ENCODE assay signal across 18 cellular contexts in the genomic region with DNA sequence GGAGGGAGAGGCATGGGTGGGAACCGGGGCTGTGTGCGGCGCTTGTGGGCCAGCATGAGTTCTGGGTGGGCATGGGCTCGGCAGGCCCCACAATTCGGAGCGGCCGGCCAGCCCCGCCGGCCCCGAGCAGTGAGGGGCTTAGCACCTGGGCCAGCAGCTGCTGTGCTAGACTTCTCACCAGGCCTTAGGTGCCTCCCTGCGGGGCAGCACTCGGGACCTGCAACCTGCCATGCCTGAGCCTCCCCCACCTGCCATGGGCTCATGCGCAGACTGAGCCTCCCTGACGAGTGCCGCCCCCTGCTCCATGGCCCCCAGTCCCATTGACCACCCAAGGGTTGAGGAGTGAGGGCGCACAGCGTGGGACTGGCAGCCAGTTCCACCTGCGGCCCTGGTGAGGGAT.
DNase-seq lines count a peak whose midpoint lies in the region; ATAC-seq and TF ChIP-seq lines count a peak whose summit lies in the region.
"Had no signal": no experiment of that assay in that cellular context is flagged by ENCODE, and none has a peak within 500 bp of the region (broad histone marks: within the 10 kb centered on the region; RNA-seq: fewer than 3 reads in every experiment).

No MANE protein-coding gene starts in this region.

- H3K4me3 ChIP-seq in right cardiac atrium (ENCODE audit: low read length) (no peak overlapping the region), GM06990 (replicated peaks; ENCODE audit: low read depth, low read length) (no peak overlapping the region), vagina (no peak overlapping the region)
- H3K4me3 ChIP-seq: BLaER1 had no signal

- H3K27me3 ChIP-seq in right cardiac atrium (ENCODE audit: control insufficient read depth, insufficient read depth) = no peaks in the 10 kb centered on the region
- H3K27me3 ChIP-seq in GM06990 (replicated peaks; ENCODE audit: control insufficient read depth, insufficient read depth, low read length) = no peaks in the 10 kb centered on the region
- no peaks in the 10 kb centered on the region for H3K27me3 ChIP-seq in vagina
- H3K27me3 ChIP-seq: BE2C, BLaER1 had no signal

- no peaks in the 10 kb centered on the region for H3K36me3 ChIP-seq in GM06990 (ENCODE audit: control insufficient read depth, insufficient read depth, low read length)
- no peaks in the 10 kb centered on the region for H3K36me3 ChIP-seq in vagina
- H3K36me3 ChIP-seq: BE2C, BLaER1 had no signal

- no peaks in the 10 kb centered on the region for H3K4me1 ChIP-seq in right cardiac atrium (ENCODE audit: control insufficient read depth, insufficient read depth, low read length)
- H3K4me1 ChIP-seq in vagina = no peaks in the 10 kb centered on the region
- H3K4me1 ChIP-seq: BE2C, BLaER1, Caco-2 had no signal

- H3K4me1 Mint-ChIP-seq in progenitor cell of endocrine pancreas (ENCODE audit: low read depth) = no peaks in the 10 kb centered on the region

- H3K27me3 Mint-ChIP-seq in progenitor cell of endocrine pancreas = no peaks in the 10 kb centered on the region
- H3K27me3 Mint-ChIP-seq: CD4-positive, alpha-beta T cell had no signal

- no peak for TF ChIP-seq POLR2A in vagina (IDR thresholded peaks at IDR 0.05)

- H3K27ac ChIP-seq in right cardiac atrium (ENCODE audit: low read length) (no peak overlapping the region), vagina (no peak overlapping the region)
- H3K27ac ChIP-seq: BLaER1 had no signal

- 94% methylated on average over 18 of the region's 18 CpGs for WGBS in right cardiac atrium

- no peak overlapping the region for H3K4me3 Mint-ChIP-seq in progenitor cell of endocrine pancreas (ENCODE audit: low read depth)
- H3K4me3 Mint-ChIP-seq: CD4-positive, alpha-beta T cell; CD8-positive, alpha-beta T cell had no signal

- intact Hi-C loops in right cardiac atrium (cut with DNase I) (no loop called here), Right ventricle myocardium inferior (cut with DNase I) (no loop called here), vagina (cut with DNase I) (no loop called here)

- H3K9me3 Mint-ChIP-seq in progenitor cell of endocrine pancreas (ENCODE audit: low read depth) = peaks cover 26% of the 10 kb centered on the region

- H3K9me3 ChIP-seq in right cardiac atrium (ENCODE audit: control insufficient read depth, low read length) (no peaks in the 10 kb centered on the region), vagina (no peaks in the 10 kb centered on the region)
- H3K9me3 ChIP-seq: BE2C, Caco-2 had no signal

- TF ChIP-seq CTCF in GM06990 (IDR thresholded peaks at IDR 0.05; ENCODE audit: insufficient read depth, low read length, poor library complexity, severe bottlenecking) (no peak), progenitor cell of endocrine pancreas (IDR thresholded peaks at IDR 0.05; ENCODE audit: unreplicated experiment) (no peak), vagina (IDR thresholded peaks at IDR 0.05) (no peak)

- ATAC-seq in right cardiac atrium (no peak), Right ventricle myocardium inferior (no peak)
- ATAC-seq: CD8-positive, alpha-beta T cell had no signal

- DNase-seq in right cardiac atrium = peak in 2 of 3 donors; percentile 23 to 31
- DNase-seq in Right ventricle myocardium inferior (ENCODE audit: missing footprints) = no peak
- peak; percentile 1 for DNase-seq in GM06990 (ENCODE audit: extremely low read depth, insufficient read length)
- peak; percentile 9 for DNase-seq in progenitor cell of endocrine pancreas (ENCODE audit: low spot score, unreplicated experiment)
- DNase-seq in GM03348 (ENCODE audit: low spot score) = no peak
- no peak for DNase-seq in vagina (ENCODE audit: extremely low spot score in 2 of 2)
- no peak for DNase-seq in ecto neural progenitor cell (ENCODE audit: low spot score)
- DNase-seq: 8988T; ACHN; BE2C; C1 segment of cervical spinal cord; Caco-2; Calu3; CD4-positive, alpha-beta T cell; CD8-positive, alpha-beta T cell; DMS79 treated with DMSO at 0.1 percent for 48 hours; GF-D8 had no signal

- no peak overlapping the region for H3K27ac Mint-ChIP-seq in progenitor cell of endocrine pancreas
- H3K27ac Mint-ChIP-seq: CD4-positive, alpha-beta T cell; CD8-positive, alpha-beta T cell had no signal

- H3K36me3 Mint-ChIP-seq in progenitor cell of endocrine pancreas (ENCODE audit: insufficient read depth) = no peaks in the 10 kb centered on the region
- H3K36me3 Mint-ChIP-seq: CD8-positive, alpha-beta T cell had no signal

Comparison
In these comparisons a context has a peak if more than half of its experiments do, and no peak if none do; other contexts are left out.
1. DNase-seq: peak in right cardiac atrium (2 of 3), GM06990 (single experiment) and progenitor cell of endocrine pancreas (single experiment); none in Right ventricle myocardium inferior (single experiment), GM03348 (single experiment), vagina (0 of 2) and ecto neural progenitor cell (single experiment).